ENCODE assay signal across 8 cellular contexts in genomic region chr9:91905958-91906585, GRCh38. TPM values are rescaled to one million over a fixed set of nuclear protein-coding genes. Genes with fewer than 3 reads are reported as not detected.
DNase-seq lines count a peak whose midpoint lies in the region; ATAC-seq, FAIRE-seq and TF ChIP-seq lines count a peak whose summit lies in the region.

No MANE protein-coding gene starts in this region.

- H3K4me3 ChIP-seq in GM12878 = peak overlapping the region; percentile 42; the same call in 1 of the 2 replicates
- H3K4me3 ChIP-seq in transverse colon = peak overlapping the region in 3 of 4 donors; percentile 18 to 45 (median 20)

- no peak overlapping the region for H3K4me3 Mint-ChIP-seq in natural killer cell

- no peaks in the 10 kb centered on the region for H3K9me3 Mint-ChIP-seq in natural killer cell

- under 1% methylated on average over 12 of the region's 12 CpGs for WGBS in GM12878 (ENCODE audit: insufficient coverage, insufficient replicate concordance, low lambda C conversion rate, missing lambda C conversion rate)
- 51% methylated on average over 12 of the region's 12 CpGs; no CpG with 5 or more reads in 1 of the 2 donors for WGBS in transverse colon (ENCODE audit: low coverage in 1 of 2), 2 donors

- intact Hi-C loops in GM12878 (cut with micrococcal nuclease; ENCODE audit: unreplicated experiment) (no loop called here), natural killer cell (cut with micrococcal nuclease) (no loop called here), transverse colon (cut with DNase I; ENCODE audit: low total_unique reads) (no loop called here)

- H3K4me1 Mint-ChIP-seq in natural killer cell = peaks cover 0 to 13% of the 10 kb centered on the region in 2 donors

- CTCF ChIA-PET in GM12878 (lab: Yijun Ruan, JAX) = no interaction called here

- no peaks in the 10 kb centered on the region for H3K36me3 ChIP-seq in GM12878 (ENCODE audit: control insufficient read depth in 2 of 2, insufficient read depth in 2 of 2, low read length in 1 of 2)
- no peaks in the 10 kb centered on the region for H3K36me3 ChIP-seq in transverse colon

- H4K20me1 ChIP-seq in GM12878 (ENCODE audit: control insufficient read depth, insufficient read depth) = no peaks in the 10 kb centered on the region

- peak overlapping the region; percentile 56 for H2AFZ ChIP-seq in GM12878 (ENCODE audit: control insufficient read depth, low read depth, low read length)

- H3K27ac Mint-ChIP-seq in natural killer cell = no peak overlapping the region

- H3K27ac ChIP-seq in GM12878 (ENCODE audit: control insufficient read depth, insufficient read depth) (no peak overlapping the region), transverse colon (peak overlapping the region in 3 of 4 donors; percentile 3 to 44 (median 35))

- H3K27me3 ChIP-seq in GM12878 (replicated peaks in 1 of 2; ENCODE audit: control insufficient read depth in 2 of 2, insufficient read depth in 2 of 2, low read length in 1 of 2) (0 out of 4 replicates have a peak, but pooled peaks cover 0 to 3% of the 10 kb centered on the region in 2 experiments), transverse colon (no peaks in the 10 kb centered on the region)

- SMC1A ChIA-PET in GM12878 (lab: Charles Lee; ENCODE audit: uncharacterized antibody, unreplicated experiment) = no interaction called here

- no peak for TF ChIP-seq EP300 in GM12878 (IDR thresholded peaks at IDR 0.05; ENCODE audit: borderline replicate concordance in 1 of 2, control insufficient read depth in 1 of 2, low read depth in 2 of 2, low read length in 2 of 2)
- TF ChIP-seq EP300 in transverse colon (IDR thresholded peaks at IDR 0.05; ENCODE audit: low read depth) = no peak

- peak; percentile 69 for FAIRE-seq in GM12878 (lab: Jason Lieb, UNC)

- TF ChIP-seq RAD21 in GM12878 (IDR thresholded peaks at IDR 0.05; ENCODE audit: insufficient read depth, low read depth, low read length) = no peak

- H3K4me1 ChIP-seq in GM12878 (ENCODE audit: control insufficient read depth, insufficient read depth, low read length) (no peaks in the 10 kb centered on the region; the same call in 1 of the 2 replicates), transverse colon (peaks cover 3 to 47% (median 9%) of the 10 kb centered on the region in 4 donors)

- H3K36me3 Mint-ChIP-seq in natural killer cell = no peaks in the 10 kb centered on the region

- peak overlapping the region; percentile 75 for H3K4me2 ChIP-seq in GM12878 (ENCODE audit: control insufficient read depth, insufficient read depth)

- DNase-seq in RPMI7951 (ENCODE audit: low read depth) (peak; percentile 31), GM12878 (ENCODE audit: low read depth, low spot score) (no peak), natural killer cell (peak; percentile 49), transverse colon (peak; percentile 44), cerebellum (ENCODE audit: low spot score) (no peak), NCI-H2029 (lab: John Stamatoyannopoulos, UW) (no peak)

- no TSS peak for BruUV-seq in GM12878 (replicated peaks; lab: Mats Ljungman, UMichigan)

- in situ Hi-C loops in GM12878 (cut with MboI) = no loop called here
- in situ Hi-C loops in transverse colon (cut with MboI; ENCODE audit: low pct_ligation_motif_present in 1 of 4, low pct_unique_long_range_greater_than_20kb in 1 of 4, low sequenced_read_pairs in 3 of 4) = no loop called here

- H3K27me3 Mint-ChIP-seq in natural killer cell (ENCODE audit: low read depth in 2 of 2) = no peaks in the 10 kb centered on the region

- H3K9me3 ChIP-seq in GM12878 (replicated peaks; ENCODE audit: control insufficient read depth, insufficient read depth, low read length) (no peaks in the 10 kb centered on the region), transverse colon (no peaks in the 10 kb centered on the region)

- no peaks in the 10 kb centered on the region for H3K79me2 ChIP-seq in GM12878 (ENCODE audit: control insufficient read depth, insufficient read depth, low read length)

- TF ChIP-seq POLR2A in GM12878 (IDR thresholded peaks at IDR 0.05; ENCODE audit: low read depth, low read length) (no peak), transverse colon (IDR thresholded peaks at IDR 0.05) (no peak)

- no peak overlapping the region for H3K9ac ChIP-seq in GM12878 (ENCODE audit: control insufficient read depth, insufficient read depth, low read length)

- POLR2A ChIA-PET in GM12878 (lab: Charles Lee) = no interaction called here

- RAD21 ChIA-PET in GM12878 (lab: Charles Lee; ENCODE audit: unreplicated experiment) = no interaction called here

- ATAC-seq in GM19438 (IDR thresholded peaks at IDR 0.05; ENCODE audit: low read depth, unreplicated experiment) (peak; percentile 83), GM12878 (peak; percentile 79), natural killer cell (peak; percentile 80 to 99 (median 93)), GM18502 (IDR thresholded peaks at IDR 0.05; ENCODE audit: poor library complexity, unreplicated experiment) (no peak)

- TF ChIP-seq CTCF in GM12878 (IDR thresholded peaks at IDR 0.05 in 2 of 3, conservative IDR thresholded peaks at IDR 0.05 in 1 of 3; ENCODE audit: control insufficient read depth in 2 of 3, extremely low read depth in 1 of 3, insufficient read depth in 1 of 3, low read depth in 3 of 3, low read length in 3 of 3) (no peak), natural killer cell (IDR thresholded peaks at IDR 0.05) (no peak), transverse colon (IDR thresholded peaks at IDR 0.05) (no peak)

TF ChIP-seq in GM12878, 131 proteins besides CTCF, POLR2A, EP300 and RAD21:
- peak; percentile 24; the same call in 1 of the 2 replicates for TF ChIP-seq RUNX3 (IDR thresholded peaks at IDR 0.05; ENCODE audit: low read length)
- no peak for TF ChIP-seq MEF2A (IDR thresholded peaks at IDR 0.05; ENCODE audit: insufficient read depth, low read depth, low read length)

RNA-seq across cellular contexts. Expression of gene ROR2, which starts 44.0 kb away (rescaled TPM):
- total RNA-seq in RPMI7951 (2014; rRNA removed; shearing (Covaris generic)) = 0.10 and 0.12 TPM in 2 replicates
- not detected in 2 replicates for total RNA-seq in GM12878 (2013; cell fraction: nucleolus; rRNA removed)
- total RNA-seq in GM12878 (2014; rRNA removed) (not detected in 2 replicates), GM12878 (2014; rRNA removed; fragmentation: Illumina TruSeq; extraction: Trizol) (not detected in 2 replicates), GM12878 (2021) (0.05 TPM in 1 of 2 replicates, not detected in the other), natural killer cell (1 to 10 TPM in 1 of 3 donors, not detected in 2; 1.7 TPM), transverse colon (10 to 100 TPM in 2 of 4 donors, 1 to 10 TPM in 2; 4.2 to 23.2 (median 11.2) TPM), cerebellum (7.1 TPM)
- polyA plus RNA-seq in GM12878 (2011; ENCODE audit: low read depth) = not detected
- polyA plus RNA-seq in GM12878 (2011; rRNA removed) (not detected in 2 replicates), GM12878 (2014; fragmentation: Illumina TruSeq; extraction: Trizol) (not detected in 2 replicates), GM12878 (2014; fragmentation: Nextera tagmentation; extraction: Ambion mirVana) (not detected), GM12878 (2014; rRNA removed) (0.03 TPM in 1 of 2 replicates, not detected in the other), GM12878 (2016; fragmentation: Nextera tagmentation; extraction: Ambion mirVana) (not detected)
- polyA plus RNA-seq in GM12878 (2011; cell fraction: cytosol; rRNA removed) = 0.02 TPM in 1 of 2 replicates, not detected in the other
- polyA plus RNA-seq in GM12878 (2011; cell fraction: nucleus; rRNA removed) = not detected in 2 replicates
- polyA plus RNA-seq in GM12878 (2012) = 0.06 TPM in 1 of 2 replicates, not detected in the other
- 0.15 TPM in 1 of 2 replicates, not detected in the other for polyA minus RNA-seq in GM12878 (2011; rRNA and poly(A)+ RNA removed)
- not detected in 2 replicates for polyA minus RNA-seq in GM12878 (2011; cell fraction: cytosol; rRNA and poly(A)+ RNA removed)
- not detected in 2 replicates for polyA minus RNA-seq in GM12878 (2011; cell fraction: nucleus; rRNA and poly(A)+ RNA removed)

Comparison
In these comparisons a context has a peak if more than half of its experiments do, and no peak if none do; other contexts are left out.
1. DNase-seq: peak in RPMI7951 (single experiment), natural killer cell (single experiment) and transverse colon (single experiment); none in GM12878 (single experiment), cerebellum (single experiment) and NCI-H2029 (single experiment).